Comparison of ENCODE assay signal across 7 cellular contexts in genomic region chr7:44580945-44581344, GRCh38. TPM values are rescaled to one million over a fixed set of nuclear protein-coding genes. Genes with fewer than 3 reads are reported as not detected.
DNase-seq lines count a peak whose midpoint lies in the region; ATAC-seq and TF ChIP-seq lines count a peak whose summit lies in the region.

No MANE protein-coding gene starts in this region.

- no peaks in the 10 kb centered on the region for H3K27me3 ChIP-seq in GM23338 (ENCODE audit: insufficient read depth)

- H3K27ac Mint-ChIP-seq in GM23338: no peak overlapping the region

- H4K20me1 ChIP-seq in GM23338 (replicated peaks; ENCODE audit: insufficient read depth): peaks cover 5% of the 10 kb centered on the region

- peak overlapping the region; percentile 98 for H3K9ac ChIP-seq in SK-N-MC (ENCODE audit: insufficient read length)

- peak overlapping the region; percentile 90 for H3K4me3 Mint-ChIP-seq in GM23338

- peaks cover 20% of the 10 kb centered on the region for H3K36me3 ChIP-seq in GM23338 (ENCODE audit: insufficient read depth)
- peaks cover 33% of the 10 kb centered on the region for H3K36me3 ChIP-seq in SK-N-MC (ENCODE audit: insufficient read depth, low read length)

- H3K9me3 ChIP-seq in SK-N-MC (ENCODE audit: low read depth, low read length): no peaks in the 10 kb centered on the region

- peaks cover 6% of the 10 kb centered on the region; the same call in 1 of the 2 replicates for H3K4me1 ChIP-seq in GM23338 (ENCODE audit: insufficient read depth)

- H3K4me1 Mint-ChIP-seq in GM23338: peaks cover 8% of the 10 kb centered on the region

- no peaks in the 10 kb centered on the region for H3F3A ChIP-seq in GM23338 (replicated peaks; ENCODE audit: low read depth)

- H2AFZ ChIP-seq in GM23338: no peak overlapping the region

- no peaks in the 10 kb centered on the region for H3K9me2 ChIP-seq in GM23338 (ENCODE audit: insufficient read depth)

- no peak for TF ChIP-seq CTCF in GM23338 (conservative IDR thresholded peaks at IDR 0.05; ENCODE audit: low read depth in 2 of 2)
- no peak for TF ChIP-seq CTCF in foreskin fibroblast (IDR thresholded peaks at IDR 0.05; ENCODE audit: low read depth, low read length)

- H3K27me3 Mint-ChIP-seq in GM23338 (ENCODE audit: insufficient read depth, low read depth, poor library complexity): peaks cover 16% of the 10 kb centered on the region

- H3K27ac ChIP-seq in GM23338 (ENCODE audit: low read depth): no peak overlapping the region
- H3K27ac ChIP-seq in SK-N-MC: no peak overlapping the region

- H3K9me3 Mint-ChIP-seq in GM23338: peaks cover 2% of the 10 kb centered on the region; the same call in 1 of the 3 replicates

- peak overlapping the region; percentile 96 for H3K4me3 ChIP-seq in GM23338
- H3K4me3 ChIP-seq in SK-N-MC: peak overlapping the region; percentile 83
- peak overlapping the region; percentile 79 to 96 for H3K4me3 ChIP-seq in foreskin fibroblast (ENCODE audit: low read depth in 1 of 2, low read length in 2 of 2)
- peak overlapping the region; percentile 96 for H3K4me3 ChIP-seq in skeletal muscle cell (ENCODE audit: low read depth, low read length)

- peaks cover 24% of the 10 kb centered on the region for H3K79me2 ChIP-seq in GM23338 (replicated peaks; ENCODE audit: insufficient read depth)

- ATAC-seq in GM23338: no peak
- no peak for ATAC-seq in GM19328 (IDR thresholded peaks at IDR 0.05; ENCODE audit: unreplicated experiment)

- DNase-seq in GM23338 (ENCODE audit: low spot score) (no peak), SK-N-MC (ENCODE audit: low read depth, low spot score) (no peak), foreskin fibroblast (no peak), skeletal muscle cell (ENCODE audit: low read depth) (no peak), NCI-H128 (lab: John Stamatoyannopoulos, UW; ENCODE audit: unreplicated experiment) (no peak), NCI-H1436 (lab: John Stamatoyannopoulos, UW) (no peak)

- peak overlapping the region; percentile 96 for H3K4me2 ChIP-seq in GM23338

- H3K36me3 Mint-ChIP-seq in GM23338 (ENCODE audit: low read depth): peaks cover 35% of the 10 kb centered on the region

TF ChIP-seq in GM23338, 12 proteins besides CTCF, POLR2A, EP300 and RAD21 (continues in another document):
- TF ChIP-seq ZNF462 (CRISPR knock-in tag; IDR thresholded peaks at IDR 0.05) (no peak), STAT1 (IDR thresholded peaks at IDR 0.05; ENCODE audit: unreplicated experiment) (no peak), EZH2 (IDR thresholded peaks at IDR 0.05; ENCODE audit: low read depth, unreplicated experiment) (no peak), ZNF114 (CRISPR knock-in tag; IDR thresholded peaks at IDR 0.05) (no peak), CREB1 (CRISPR knock-in tag; IDR thresholded peaks at IDR 0.05; ENCODE audit: low read depth) (no peak), ETS1 (IDR thresholded peaks at IDR 0.05) (no peak), REST (IDR thresholded peaks at IDR 0.05; ENCODE audit: unreplicated experiment) (no peak)

RNA-seq across cellular contexts. Expression of gene TMED4, which starts 1.1 kb away (rescaled TPM):
- total RNA-seq in GM23338 (2014; rRNA removed; shearing (Covaris generic)): 75.1 and 98.5 TPM in 2 replicates
- polyA plus RNA-seq in GM23338 (2016; fragmentation: Nextera tagmentation; extraction: Ambion mirVana): 41.8 and 43.5 TPM in 2 replicates

RNA-seq across cellular contexts. Expression of gene DDX56, which starts 7.2 kb away (rescaled TPM):
- total RNA-seq in GM23338 (2014; rRNA removed; shearing (Covaris generic)): 70.5 and 72.3 TPM in 2 replicates
- 43.9 and 44.1 TPM in 2 replicates for polyA plus RNA-seq in GM23338 (2016; fragmentation: Nextera tagmentation; extraction: Ambion mirVana)

RNA-seq across cellular contexts. Expression of gene OGDH, which starts 25.5 kb away (rescaled TPM):
- total RNA-seq in GM23338 (2014; rRNA removed; shearing (Covaris generic)): 74.8 and 76.9 TPM in 2 replicates
- polyA plus RNA-seq in GM23338 (2016; fragmentation: Nextera tagmentation; extraction: Ambion mirVana): 13.5 and 16.5 TPM in 2 replicates

RNA-seq across cellular contexts. Expression of gene NPC1L1, which starts 39.8 kb away (rescaled TPM):
- not detected in 2 replicates for total RNA-seq in GM23338 (2014; rRNA removed; shearing (Covaris generic))
- polyA plus RNA-seq in GM23338 (2016; fragmentation: Nextera tagmentation; extraction: Ambion mirVana): 0.03 and 0.05 TPM in 2 replicates
